In the genomic region with DNA sequence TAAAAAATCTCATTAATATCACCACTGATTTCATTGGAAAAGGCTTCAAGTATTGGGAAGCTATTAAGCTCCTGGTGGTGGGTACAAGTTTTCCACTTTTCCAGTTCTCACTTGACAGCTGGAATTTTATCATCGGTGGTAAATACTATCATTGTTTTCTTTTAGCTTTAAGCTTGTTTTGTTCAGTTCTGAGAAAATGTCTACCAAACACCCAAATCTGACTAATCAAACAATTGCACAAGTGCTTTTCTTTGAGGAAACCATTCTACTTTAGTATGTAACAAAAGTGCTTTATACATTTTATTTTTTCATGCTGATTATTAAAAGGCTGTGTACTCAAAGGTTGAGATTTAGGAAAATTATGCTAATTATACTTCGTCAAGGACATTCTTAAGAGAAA, we compare ENCODE assay signal across 29 cellular contexts.
"Had no signal": no experiment of that assay in that cellular context is flagged by ENCODE, and none has a peak within 500 bp of the region (broad histone marks: within the 10 kb centered on the region; RNA-seq: fewer than 3 reads in every experiment).

No MANE protein-coding gene starts in this region.

- FAIRE-seq: pancreas, urothelium cell line had no signal

- H3K36me3 ChIP-seq: prostate gland, thyroid gland, vagina had no signal

- H3K9me3 ChIP-seq: neutrophil, pancreas, prostate gland, spleen, thoracic aorta, thyroid gland, tibial nerve, upper lobe of left lung, vagina had no signal

- H3K27me3 ChIP-seq: neutrophil, pancreas, spleen, thyroid gland, tibial nerve, upper lobe of left lung, vagina had no signal

- H3K27ac ChIP-seq: neutrophil, pancreas, prostate gland, spleen, thoracic aorta, thyroid gland, tibial nerve, upper lobe of left lung, vagina had no signal

- H3K4me3 ChIP-seq: pancreas, prostate gland, smooth muscle cell, spleen, thoracic aorta, thyroid gland, tibial nerve, upper lobe of left lung, vagina had no signal

- H3K4me2 ChIP-seq: smooth muscle cell had no signal

- ATAC-seq: naive thymus-derived CD8-positive, alpha-beta T cell; natural killer cell treated with Interleukin-12 subunit alpha and Interleukin-12 subunit beta and Interleukin-15 and Interleukin-18, amount 100 ng/mL, for 72 hours; pancreas; right cardiac atrium; sciatic nerve; stimulated activated memory B cell treated with anti-CD40 and anti-IgM and Interleukin-4, amounts not matched to agents 10 μg/mL and 1 μg/mL and 100 μg/mL, for 72 hours; stimulated activated naive CD8-positive, alpha-beta T cell treated with anti-CD3 and anti-CD28 coated beads, Interleukin-15, amount 100 ng/mL, for 72 hours; stimulated activated naive CD8-positive, alpha-beta T cell treated with anti-CD3 and anti-CD28 coated beads, Interleukin-15, Interleukin-2, amounts not matched to agents 100 U/mL and 50 U/mL, for 24 hours had no signal

- DNase-seq: naive B cell; naive thymus-derived CD8-positive, alpha-beta T cell; nephron progenitor cell; nucleus accumbens; pancreas; right cardiac atrium; spleen; stimulated activated CD4-positive, alpha-beta T cell treated with anti-CD3 and anti-CD28 coated beads, Interleukin-12 subunit alpha, Interleukin-12 subunit beta, amount 100 ng/mL, for 4 hours; stimulated activated CD4-positive, alpha-beta T cell treated with anti-CD3 and anti-CD28 coated beads, Interleukin-1b, Interleukin-23, amount 100 ng/mL, for 48 hours; stimulated activated CD4-positive, alpha-beta T cell treated with anti-CD3 and anti-CD28 coated beads, Interleukin-4, amount 100 ng/mL, for 1 hour; stimulated activated CD4-positive, alpha-beta T cell treated with anti-CD3 and anti-CD28 coated beads, Interleukin-4, amount 100 ng/mL, for 4 hours; stimulated activated CD8-positive, alpha-beta memory T cell treated with anti-CD3 and anti-CD28 coated beads, Interleukin-4, amount 100 ng/mL, for 48 hours; stimulated activated naive CD4-positive, alpha-beta T cell; stimulated activated naive CD8-positive, alpha-beta T cell treated with anti-CD3 and anti-CD28 coated beads, Interleukin-15, amount 100 ng/mL, for 72 hours; stimulated activated naive CD8-positive, alpha-beta T cell treated with anti-CD3 and anti-CD28 coated beads, Interleukin-15, Interleukin-2, amounts not matched to agents 100 U/mL and 50 U/mL, for 24 hours; substantia nigra; thyroid gland; trophoblast cell; upper lobe of left lung had no signal

- H3K4me1 ChIP-seq: prostate gland, thyroid gland had no signal
